18 cellular contexts compared by ENCODE assay signal in the genomic region with DNA sequence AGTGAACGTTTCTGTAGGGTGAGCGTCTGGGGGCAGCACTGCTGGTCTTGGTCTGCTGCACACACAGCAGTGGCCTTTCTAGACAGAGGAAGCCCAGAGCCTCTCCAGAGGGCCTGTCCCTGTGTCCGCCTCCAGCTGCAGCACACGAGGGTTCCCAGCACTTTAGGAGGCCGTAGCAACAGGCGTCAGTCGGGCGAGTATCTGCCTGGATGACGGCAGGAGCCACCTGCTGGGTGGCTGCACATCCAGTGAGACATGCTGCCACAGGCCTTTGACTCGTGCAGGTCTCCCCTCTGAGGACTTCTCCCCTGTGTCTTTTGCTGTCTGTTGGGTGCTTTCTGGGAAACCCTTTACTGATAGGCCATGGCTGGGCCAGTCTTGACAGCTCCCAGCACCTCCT. TPM values are rescaled to one million over a fixed set of nuclear protein-coding genes. Genes with fewer than 3 reads are reported as not detected.
"Had no signal": no experiment of that assay in that cellular context is flagged by ENCODE, and none has a peak within 500 bp of the region (broad histone marks: within the 10 kb centered on the region; RNA-seq: fewer than 3 reads in every experiment).

No MANE protein-coding gene starts in this region.

- H3K9me3 ChIP-seq: heart left ventricle, ovary, right atrium auricular region, sigmoid colon, thyroid gland had no signal

- H3K4me3 ChIP-seq: heart left ventricle, ovary, right atrium auricular region, sigmoid colon, skin epidermis, thyroid gland had no signal

- H3K27me3 Mint-ChIP-seq: naive B cell, type B pancreatic cell had no signal

- H3K27ac Mint-ChIP-seq: type B pancreatic cell had no signal

- H3K9me3 Mint-ChIP-seq: naive B cell, nephron, type B pancreatic cell had no signal

- ATAC-seq: heart left ventricle had no signal

- H3K4me1 ChIP-seq: thyroid gland had no signal

- H3K27me3 ChIP-seq: heart left ventricle, ovary, right atrium auricular region, sigmoid colon, thyroid gland had no signal

- H3K36me3 ChIP-seq: ovary had no signal

- H3K27ac ChIP-seq: heart left ventricle, right atrium auricular region, sigmoid colon, skin epidermis, thyroid gland had no signal

- DNase-seq: effector memory CD4-positive, alpha-beta T cell; foreskin melanocyte; heart left ventricle; hippocampal formation; kidney glomerular epithelial cell; mesendoderm; naive B cell; sigmoid colon; stimulated activated CD4-positive, alpha-beta T cell treated with anti-CD3 and anti-CD28 coated beads, Interleukin-2, amount 100 ng/mL, for 24 hours; stimulated activated CD4-positive, alpha-beta T cell treated with anti-CD3 and anti-CD28 coated beads, Interleukin-4, amount 100 ng/mL, for 4 hours; stimulated activated naive CD4-positive, alpha-beta T cell treated with Interleukin-2 at 50 U/mL for 16 hours; thyroid gland had no signal

- H3K4me3 Mint-ChIP-seq: naive B cell, nephron, type B pancreatic cell had no signal

RNA-seq across cellular contexts. Expression of a gene that starts 25.8 kb away (rescaled TPM):
- total RNA-seq: epithelial cell of proximal tubule had no signal
